8 cellular contexts compared by ENCODE assay signal in genomic region chr16:4614571-4615388, GRCh38. TPM values are rescaled to one million over a fixed set of nuclear protein-coding genes. Genes with fewer than 3 reads are reported as not detected.
DNase-seq lines count a peak whose midpoint lies in the region; ATAC-seq lines count a peak whose summit lies in the region.

Gene UBALD1 (minus strand): TSS chr16:4614888. CDS start chr16:4614797, 91 bp downstream.

- WGBS in mesodermal cell (ENCODE audit: insufficient coverage in 2 of 2), 2 experiments: 16% methylated on average over 100 of the region's 101 CpGs

- DNase-seq in COR-L47 (lab: John Stamatoyannopoulos, UW): peak; percentile 94
- peak; percentile 85 for DNase-seq in HPDE6-E6E7 (ENCODE audit: extremely low spot score)
- peak; percentile 68 for DNase-seq in NT2/D1 (ENCODE audit: low read depth, low spot score)
- peak; percentile 88 for DNase-seq in activated CD8-positive, alpha-beta memory T cell treated with anti-CD3 and anti-CD28 coated beads, Interleukin-2, amount 10 ng/mL, durations not matched to agents 7 days and 5 days
- peak; percentile 47 to 67 for DNase-seq in stimulated activated CD8-positive, alpha-beta memory T cell treated with anti-CD3 and anti-CD28 coated beads, Interleukin-15, amount 100 ng/mL, for 4 hours (ENCODE audit: low read depth in 2 of 2)

- H3K4me1 Mint-ChIP-seq in activated CD8-positive, alpha-beta memory T cell treated with anti-CD3 and anti-CD28 coated beads, Interleukin-2, amount 10 ng/mL, durations not matched to agents 7 days and 5 days: peaks cover 29% of the 10 kb centered on the region

- no peaks in the 10 kb centered on the region for H3K27me3 Mint-ChIP-seq in activated CD8-positive, alpha-beta memory T cell treated with anti-CD3 and anti-CD28 coated beads, Interleukin-2, amount 10 ng/mL, durations not matched to agents 7 days and 5 days

- peak within 1 kb of the TSS; percentile 93 for H3K27ac Mint-ChIP-seq in activated CD8-positive, alpha-beta memory T cell treated with anti-CD3 and anti-CD28 coated beads, Interleukin-2, amount 10 ng/mL, durations not matched to agents 7 days and 5 days

- H3K4me3 ChIP-seq in NT2/D1 (ENCODE audit: insufficient read length, low read depth) (peak within 1 kb of the TSS; percentile 97), endocrine pancreas (ENCODE audit: control insufficient read depth, insufficient read depth, low read length) (peak within 1 kb of the TSS; percentile 55), mesodermal cell (ENCODE audit: extremely low read depth, insufficient read depth, low read length, poor library complexity, severe bottlenecking) (peak within 1 kb of the TSS; percentile 67)

- no peaks in the 10 kb centered on the region for H3K9me3 Mint-ChIP-seq in activated CD8-positive, alpha-beta memory T cell treated with anti-CD3 and anti-CD28 coated beads, Interleukin-2, amount 10 ng/mL, durations not matched to agents 7 days and 5 days (ENCODE audit: low read depth)

- no peaks in the 10 kb centered on the region for H3K36me3 Mint-ChIP-seq in activated CD8-positive, alpha-beta memory T cell treated with anti-CD3 and anti-CD28 coated beads, Interleukin-2, amount 10 ng/mL, durations not matched to agents 7 days and 5 days

- peaks cover 15% of the 10 kb centered on the region for H3K36me3 ChIP-seq in NT2/D1 (ENCODE audit: insufficient read depth, insufficient read length, low read length)
- H3K36me3 ChIP-seq in endocrine pancreas (ENCODE audit: control insufficient read depth, insufficient read depth, low read length): no peaks in the 10 kb centered on the region
- H3K36me3 ChIP-seq in mesodermal cell (ENCODE audit: control insufficient read depth, insufficient read depth, low read length): peaks cover 15% of the 10 kb centered on the region

- H3K27me3 ChIP-seq in NT2/D1 (ENCODE audit: insufficient read depth, insufficient read length) (no peaks in the 10 kb centered on the region), endocrine pancreas (ENCODE audit: control insufficient read depth, insufficient read depth, low read length) (no peaks in the 10 kb centered on the region)

- no peaks in the 10 kb centered on the region for H3K9me3 ChIP-seq in NT2/D1 (ENCODE audit: insufficient read depth, low read length)
- no peaks in the 10 kb centered on the region for H3K9me3 ChIP-seq in endocrine pancreas (ENCODE audit: control insufficient read depth, low read length)
- H3K9me3 ChIP-seq in mesodermal cell (ENCODE audit: control insufficient read depth, low read length): no peaks in the 10 kb centered on the region

- H3K9ac ChIP-seq in NT2/D1 (ENCODE audit: insufficient read length, low read depth) (peak within 1 kb of the TSS; percentile 96), endocrine pancreas (ENCODE audit: control insufficient read depth, insufficient read depth, low read length) (peak within 1 kb of the TSS; percentile 96)

- H3K4me1 ChIP-seq in NT2/D1 (ENCODE audit: insufficient read depth, insufficient read length): peaks cover 48% of the 10 kb centered on the region
- no peaks in the 10 kb centered on the region for H3K4me1 ChIP-seq in endocrine pancreas (ENCODE audit: control insufficient read depth, insufficient read depth, low read length)
- peaks cover 16% of the 10 kb centered on the region for H3K4me1 ChIP-seq in mesodermal cell (ENCODE audit: control insufficient read depth, insufficient read depth, low read length, poor library complexity, severe bottlenecking)

- CTCF ChIA-PET in activated CD8-positive, alpha-beta memory T cell treated with anti-CD3 and anti-CD28 coated beads, Interleukin-2, amount 10 ng/mL, durations not matched to agents 7 days and 5 days (lab: Charles Lee): interaction anchor here (1.0 to 5.6 kb wide), 3 partner anchors 10 to 579 kb away, joined by 3 to 44 read pairs (median 3); partner anchors contain the start of genes ANKS3, DNAAF8 and MGRN1

- peak within 1 kb of the TSS; percentile 87 for H3K27ac ChIP-seq in mesodermal cell (ENCODE audit: low read depth, low read length, severe bottlenecking)

- peak within 1 kb of the TSS; percentile 86 for H3K4me3 Mint-ChIP-seq in activated CD8-positive, alpha-beta memory T cell treated with anti-CD3 and anti-CD28 coated beads, Interleukin-2, amount 10 ng/mL, durations not matched to agents 7 days and 5 days

- peak; percentile 53 for ATAC-seq in GM19468 (IDR thresholded peaks at IDR 0.05; ENCODE audit: extremely low read depth, unreplicated experiment)
- ATAC-seq in activated CD8-positive, alpha-beta memory T cell treated with anti-CD3 and anti-CD28 coated beads, Interleukin-2, amount 10 ng/mL, durations not matched to agents 7 days and 5 days: peak; percentile 67

RNA-seq across cellular contexts. Expression of gene UBALD1, which starts in this region (rescaled TPM):
- 10 to 100 TPM; 20.2 to 27.7 TPM for total RNA-seq in activated CD8-positive, alpha-beta memory T cell treated with anti-CD3 and anti-CD28 coated beads, Interleukin-2, amount 10 ng/mL, durations not matched to agents 7 days and 5 days
- polyA plus RNA-seq in mesodermal cell (2013, experiment 1 of 2): 28.9 TPM
- polyA plus RNA-seq in mesodermal cell (2013, experiment 2 of 2): 28.7 TPM

Comparison
In these comparisons a context has a peak if more than half of its experiments do, and no peak if none do; other contexts are left out.
1. Peak in every context shown above with its lines: DNase-seq, ATAC-seq, H3K4me3 ChIP-seq and H3K27ac ChIP-seq.